Comparison of ENCODE assay signal across 14 cellular contexts in the genomic region with DNA sequence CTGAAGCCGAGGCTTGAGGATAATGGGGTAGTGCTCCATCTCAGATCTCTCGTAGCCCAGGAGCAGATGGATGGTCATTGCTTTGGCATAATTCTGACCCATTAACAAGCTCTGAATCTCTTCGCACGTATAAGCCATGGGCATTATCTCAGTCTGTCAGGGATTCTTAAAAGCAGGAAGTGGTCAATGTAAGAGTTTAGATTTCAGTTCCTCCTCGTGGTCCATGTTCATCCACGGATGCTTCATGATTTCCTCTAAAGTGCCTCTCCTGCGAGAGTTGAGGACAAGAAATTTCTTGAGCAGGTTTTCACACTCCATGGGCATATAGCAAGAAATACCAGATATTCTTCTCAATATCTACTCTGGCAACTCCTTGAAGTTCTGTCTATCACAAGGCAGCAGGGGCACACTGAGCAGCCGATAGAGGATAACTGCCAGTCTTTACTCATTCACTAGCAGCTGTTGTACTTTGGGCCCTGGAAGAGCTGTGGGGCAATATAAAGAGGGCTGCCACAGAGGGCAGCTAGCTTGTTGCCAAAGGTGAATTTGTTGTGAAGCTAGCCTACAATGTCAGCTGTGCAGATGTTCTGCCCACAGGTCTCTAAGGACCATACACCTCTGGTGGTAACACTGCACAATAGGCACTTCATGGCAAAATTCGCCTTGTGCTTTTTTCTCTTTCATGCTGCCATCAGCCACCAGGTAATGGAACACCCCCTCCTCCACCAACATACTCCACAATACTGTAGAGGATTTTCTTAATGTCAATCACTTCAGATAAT.
A peak's percentile ranks its signal among the peaks of the same experiment; 100 is the strongest.
DNase-seq lines count a peak whose midpoint lies in the region; ATAC-seq lines count a peak whose summit lies in the region.
"Had no signal": no experiment of that assay in that cellular context is flagged by ENCODE, and none has a peak within 500 bp of the region (broad histone marks: within the 10 kb centered on the region; RNA-seq: fewer than 3 reads in every experiment).

No MANE protein-coding gene starts in this region.

- no peaks in the 10 kb centered on the region for H3K36me3 Mint-ChIP-seq in effector memory CD8-positive, alpha-beta T cell (ENCODE audit: insufficient read depth)

- peak; percentile 96 for ATAC-seq in GM18907 (IDR thresholded peaks at IDR 0.05; ENCODE audit: unreplicated experiment)
- peak; percentile 70 for ATAC-seq in HG02588 (IDR thresholded peaks at IDR 0.05; ENCODE audit: unreplicated experiment)
- peak; percentile 96 for ATAC-seq in HG03457 (IDR thresholded peaks at IDR 0.05; ENCODE audit: unreplicated experiment)
- peak; percentile 21 for ATAC-seq in effector memory CD8-positive, alpha-beta T cell (replicated peaks)
- ATAC-seq: HCT116, heart left ventricle had no signal

- H3K4me3 Mint-ChIP-seq in effector memory CD8-positive, alpha-beta T cell, result no peak overlapping the region
- H3K4me3 Mint-ChIP-seq: activated T-cell treated with anti-CD3 and anti-CD28 coated beads, Interleukin-2, amount 50 U/mL, for 24 hours had no signal

- no peak for DNase-seq in effector memory CD8-positive, alpha-beta T cell
- no peak for DNase-seq in NCI-H1417 (lab: John Stamatoyannopoulos, UW)
- no peak for DNase-seq in islet precursor cell
- DNase-seq in activated CD8-positive, alpha-beta memory T cell treated with anti-CD3 and anti-CD28 coated beads, Interleukin-2, amount 50 U/mL, for 48 hours, result no peak
- DNase-seq in amygdala (lab: John Stamatoyannopoulos, UW), result no peak
- DNase-seq: activated T-cell treated with anti-CD3 and anti-CD28 coated beads, Interleukin-2, amount 50 U/mL, for 24 hours; heart left ventricle; NCI-H187 treated with DMSO at 0.1 percent for 48 hours; stimulated activated CD4-positive, alpha-beta T cell treated with anti-CD3 and anti-CD28 coated beads, Interleukin-1b, Interleukin-23, amount 100 ng/mL, for 48 hours; trophoblast cell had no signal

- no peaks in the 10 kb centered on the region for H3K27me3 Mint-ChIP-seq in effector memory CD8-positive, alpha-beta T cell
- H3K27me3 Mint-ChIP-seq: activated T-cell treated with anti-CD3 and anti-CD28 coated beads, Interleukin-2, amount 50 U/mL, for 24 hours had no signal

- H3K9me3 Mint-ChIP-seq in effector memory CD8-positive, alpha-beta T cell, result no peaks in the 10 kb centered on the region

- H3K27ac Mint-ChIP-seq in effector memory CD8-positive, alpha-beta T cell, result no peak overlapping the region
- H3K27ac Mint-ChIP-seq: activated T-cell treated with anti-CD3 and anti-CD28 coated beads, Interleukin-2, amount 50 U/mL, for 24 hours had no signal

- H3K4me1 Mint-ChIP-seq in effector memory CD8-positive, alpha-beta T cell (ENCODE audit: low read depth in 2 of 2), result no peaks in the 10 kb centered on the region

Comparison
In these comparisons a context has a peak if more than half of its experiments do, and no peak if none do; other contexts are left out.
1. ATAC-seq: peak in every context shown above with its lines; median percentile 96 in GM18907; 96 in HG03457; 70 in HG02588; 21 in effector memory CD8-positive, alpha-beta T cell.